Comparison of ENCODE assay signal across 1 cellular context in genomic region chr5:83721878-83722779, GRCh38.
A peak's percentile ranks its signal among the peaks of the same experiment; 100 is the strongest.
TF ChIP-seq lines count a peak whose summit lies in the region.

No MANE protein-coding gene starts in this region.

TF ChIP-seq in WTC11, 78 proteins besides CTCF, POLR2A, EP300 and RAD21 (continued from another document):
- TF ChIP-seq ZNF425 (CRISPR knock-in tag; conservative IDR thresholded peaks at IDR 0.05) (no peak), ZNF396 (CRISPR knock-in tag; IDR thresholded peaks at IDR 0.05; ENCODE audit: borderline replicate concordance) (no peak), ZBTB43 (CRISPR knock-in tag; IDR thresholded peaks at IDR 0.05) (0 out of 2 replicates have a peak, but pooled peaks have one; percentile 31), HMGXB4 (CRISPR knock-in tag; IDR thresholded peaks at IDR 0.05) (peak; percentile 93), TCF7 (CRISPR knock-in tag; IDR thresholded peaks at IDR 0.05; ENCODE audit: low read depth) (no peak), ETV6 (CRISPR knock-in tag; IDR thresholded peaks at IDR 0.05) (0 out of 2 replicates have a peak, but pooled peaks have one; percentile 16), FOXP1 (CRISPR knock-in tag; IDR thresholded peaks at IDR 0.05; ENCODE audit: borderline replicate concordance) (peak; percentile 58; the same call in 1 of the 2 replicates), NR2C2 (CRISPR knock-in tag; IDR thresholded peaks at IDR 0.05) (no peak)
TF ChIP-seq in WTC11: peak in this region for 8.
